Comparison of ENCODE assay signal across 7 cellular contexts in genomic region chrX:154762529-154763296, GRCh38. TPM values are rescaled to one million over a fixed set of nuclear protein-coding genes. Genes with fewer than 3 reads are reported as not detected.
A peak's percentile ranks its signal among the peaks of the same experiment; 100 is the strongest.
DNase-seq lines count a peak whose midpoint lies in the region; ATAC-seq, FAIRE-seq and TF ChIP-seq lines count a peak whose summit lies in the region.

Gene DKC1 (plus strand): TSS chrX:154762864. CDS start chrX:154762966, 102 bp downstream.

- H3K27ac Mint-ChIP-seq in T-helper 2 cell treated with Interferon-gamma antibody and Interleukin-4, amounts not matched to agents 5 μg/mL and 100 μg/mL, for 36 hours, result peak within 1 kb of the TSS; percentile 90
- H3K27ac Mint-ChIP-seq in astrocyte (ENCODE audit: unreplicated experiment), result peak within 1 kb of the TSS; percentile 68

- H3K4me1 Mint-ChIP-seq in T-helper 2 cell treated with Interferon-gamma antibody and Interleukin-4, amounts not matched to agents 5 μg/mL and 100 μg/mL, for 36 hours (ENCODE audit: low read depth), result peaks cover 20% of the 10 kb centered on the region
- peaks cover 3% of the 10 kb centered on the region for H3K4me1 Mint-ChIP-seq in astrocyte (ENCODE audit: low read depth, unreplicated experiment)

- peak within 1 kb of the TSS; percentile 75 for H3K27ac ChIP-seq in astrocyte (ENCODE audit: low read depth, low read length)
- peak within 1 kb of the TSS; percentile 92 for H3K27ac ChIP-seq in hepatocyte

- peak; percentile 41 for FAIRE-seq in astrocyte (lab: Jason Lieb, UNC)

- H3K9me3 ChIP-seq in astrocyte (ENCODE audit: insufficient read depth, low read depth, low read length) (no peaks in the 10 kb centered on the region), hepatocyte (ENCODE audit: low read depth) (no peaks in the 10 kb centered on the region)

- TF ChIP-seq CTCF in astrocyte (IDR thresholded peaks at IDR 0.05; ENCODE audit: insufficient read depth, low read depth, low read length) (no peak), hepatocyte (IDR thresholded peaks at IDR 0.05; ENCODE audit: poor library complexity) (peak; percentile 18)

- H3K9me3 Mint-ChIP-seq in T-helper 2 cell treated with Interferon-gamma antibody and Interleukin-4, amounts not matched to agents 5 μg/mL and 100 μg/mL, for 36 hours, result no peaks in the 10 kb centered on the region
- no peaks in the 10 kb centered on the region for H3K9me3 Mint-ChIP-seq in astrocyte (ENCODE audit: unreplicated experiment)

- H4K20me1 ChIP-seq in astrocyte (ENCODE audit: insufficient read depth, low read length) (peaks cover 17% of the 10 kb centered on the region), hepatocyte (ENCODE audit: insufficient read depth, poor library complexity, severe bottlenecking) (no peaks in the 10 kb centered on the region)

- H3K36me3 ChIP-seq in astrocyte (ENCODE audit: insufficient read depth, low read length) (peaks cover 20% of the 10 kb centered on the region), hepatocyte (replicated peaks; ENCODE audit: insufficient read depth, low read depth) (peaks cover 5% of the 10 kb centered on the region)

- peak; percentile 84 for ATAC-seq in GM18502 (IDR thresholded peaks at IDR 0.05; ENCODE audit: poor library complexity, unreplicated experiment)
- peak; percentile 90 for ATAC-seq in HG02970 (IDR thresholded peaks at IDR 0.05; ENCODE audit: low FRiP score, unreplicated experiment)

- peak within 1 kb of the TSS; percentile 93 for H3K4me3 ChIP-seq in astrocyte (ENCODE audit: insufficient read depth, low read depth, low read length)
- peak within 1 kb of the TSS; percentile 73 for H3K4me3 ChIP-seq in hepatocyte

- H2AFZ ChIP-seq in astrocyte (ENCODE audit: low read depth, low read length) (peak within 1 kb of the TSS; percentile 86), hepatocyte (peak within 1 kb of the TSS; percentile 60)

- H3K4me1 ChIP-seq in astrocyte (ENCODE audit: insufficient read depth, low read length) (peaks cover 5% of the 10 kb centered on the region), hepatocyte (ENCODE audit: insufficient read depth) (no peaks in the 10 kb centered on the region)

- DNase-seq in NCI-H1930 (lab: John Stamatoyannopoulos, UW) (peak; percentile 91 to 95), astrocyte (ENCODE audit: low read depth) (peak; percentile 81), hepatocyte (ENCODE audit: low spot score) (peak; percentile 97), retina (peak; percentile 91)
- peak; percentile 96 for DNase-seq in T-helper 2 cell treated with Interferon-gamma antibody and Interleukin-4, amounts not matched to agents 5 μg/mL and 100 μg/mL, for 36 hours (ENCODE audit: low spot score)

- H3K27me3 ChIP-seq in astrocyte (ENCODE audit: insufficient read depth, low read length), result no peaks in the 10 kb centered on the region
- no peaks in the 10 kb centered on the region for H3K27me3 ChIP-seq in hepatocyte

- 41% methylated on average over 40 of the region's 85 CpGs for WGBS in hepatocyte (ENCODE audit: low lambda C conversion rate, missing lambda C conversion rate)

- peak within 1 kb of the TSS; percentile 88 for H3K9ac ChIP-seq in astrocyte (ENCODE audit: low read length)

- H3K4me2 ChIP-seq in astrocyte (ENCODE audit: low read length), result peak within 1 kb of the TSS; percentile 97
- peak within 1 kb of the TSS; percentile 84 for H3K4me2 ChIP-seq in hepatocyte

- H3K79me2 ChIP-seq in astrocyte (ENCODE audit: insufficient read depth, low read length) (peaks cover 32% of the 10 kb centered on the region), hepatocyte (peaks cover 22% of the 10 kb centered on the region)

- H3K27me3 Mint-ChIP-seq in T-helper 2 cell treated with Interferon-gamma antibody and Interleukin-4, amounts not matched to agents 5 μg/mL and 100 μg/mL, for 36 hours (ENCODE audit: low read depth), result no peaks in the 10 kb centered on the region
- H3K27me3 Mint-ChIP-seq in astrocyte (ENCODE audit: low read depth, unreplicated experiment), result no peaks in the 10 kb centered on the region

- peak within 1 kb of the TSS; percentile 88 for H3K4me3 Mint-ChIP-seq in T-helper 2 cell treated with Interferon-gamma antibody and Interleukin-4, amounts not matched to agents 5 μg/mL and 100 μg/mL, for 36 hours
- peak within 1 kb of the TSS; percentile 90 for H3K4me3 Mint-ChIP-seq in astrocyte (ENCODE audit: unreplicated experiment)

- H3K9me2 ChIP-seq in hepatocyte (replicated peaks; ENCODE audit: insufficient read depth), result no peaks in the 10 kb centered on the region

- peaks cover 22% of the 10 kb centered on the region for H3K36me3 Mint-ChIP-seq in T-helper 2 cell treated with Interferon-gamma antibody and Interleukin-4, amounts not matched to agents 5 μg/mL and 100 μg/mL, for 36 hours (ENCODE audit: low read depth)
- peaks cover 2% of the 10 kb centered on the region for H3K36me3 Mint-ChIP-seq in astrocyte (ENCODE audit: low read depth, unreplicated experiment)

RNA-seq across cellular contexts. Expression of gene DKC1, which starts in this region (rescaled TPM):
- total RNA-seq in astrocyte, result 52.0 and 60.5 TPM in 2 replicates
- total RNA-seq in hepatocyte, result 27.8 and 32.1 TPM in 2 replicates
- polyA plus RNA-seq in hepatocyte, result 38.9 and 43.0 TPM in 2 replicates

Comparison
In these comparisons a context has a peak if more than half of its experiments do, and no peak if none do; other contexts are left out.
1. Peak in every context shown above with its lines: DNase-seq, ATAC-seq, H3K4me3 ChIP-seq and H3K27ac ChIP-seq.